20 cellular contexts compared by ENCODE assay signal in the genomic region with DNA sequence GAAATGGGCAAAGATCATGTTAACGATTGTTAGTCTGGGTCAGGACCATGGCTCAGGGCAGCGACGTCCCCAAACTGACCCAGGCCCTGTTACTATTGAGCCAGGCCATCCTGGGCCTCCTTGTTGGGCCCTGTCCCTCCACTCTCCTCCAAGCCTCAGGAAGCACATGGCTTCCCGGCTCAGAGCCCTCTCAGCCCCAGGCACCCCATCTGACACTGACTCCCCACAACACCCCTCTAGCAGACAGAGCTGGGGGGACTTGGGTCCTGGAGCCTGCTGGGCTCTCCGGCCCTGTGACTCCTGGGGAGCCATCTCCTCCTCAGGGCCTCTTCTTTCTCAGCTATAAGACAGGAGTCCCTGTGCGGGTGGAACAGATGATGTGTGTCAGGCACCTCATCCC.
A peak's percentile ranks its signal among the peaks of the same experiment; 100 is the strongest.
DNase-seq lines count a peak whose midpoint lies in the region; ATAC-seq and TF ChIP-seq lines count a peak whose summit lies in the region.
"Had no signal": no experiment of that assay in that cellular context is flagged by ENCODE, and none has a peak within 500 bp of the region (broad histone marks: within the 10 kb centered on the region; RNA-seq: fewer than 3 reads in every experiment).

No MANE protein-coding gene starts in this region.

- no peaks in the 10 kb centered on the region for H3K9me3 ChIP-seq in esophagus muscularis mucosa
- H3K9me3 ChIP-seq in osteoblast (ENCODE audit: low read depth, low read length) = peaks cover 2% of the 10 kb centered on the region
- H3K9me3 ChIP-seq in vagina = no peaks in the 10 kb centered on the region
- H3K9me3 ChIP-seq: Peyer's patch, SJSA1 had no signal

- no peak overlapping the region for H3K27ac Mint-ChIP-seq in activated CD8-positive, alpha-beta T cell treated with anti-CD3 and anti-CD28 coated beads, Interleukin-2, amount 10 ng/mL, durations not matched to agents 7 days and 5 days
- H3K27ac Mint-ChIP-seq in activated CD8-positive, alpha-beta T cell treated with anti-CD3 and anti-CD28 coated beads for 36 hours = no peak overlapping the region

- intact Hi-C loops in activated CD8-positive, alpha-beta T cell treated with anti-CD3 and anti-CD28 coated beads for 36 hours (cut with micrococcal nuclease) = no loop called here
- intact Hi-C loops in esophagus muscularis mucosa (cut with DNase I) (no loop called here), vagina (cut with DNase I) (no loop called here)

- 93% methylated on average over 5 of the region's 6 CpGs for WGBS in esophagus muscularis mucosa

- H3K27me3 Mint-ChIP-seq in activated CD8-positive, alpha-beta T cell treated with anti-CD3 and anti-CD28 coated beads, Interleukin-2, amount 10 ng/mL, durations not matched to agents 7 days and 5 days (ENCODE audit: low read depth) = peaks cover 37% of the 10 kb centered on the region
- peaks cover 11% of the 10 kb centered on the region for H3K27me3 Mint-ChIP-seq in activated CD8-positive, alpha-beta T cell treated with anti-CD3 and anti-CD28 coated beads for 36 hours

- no peaks in the 10 kb centered on the region for H3K27me3 ChIP-seq in esophagus muscularis mucosa
- H3K27me3 ChIP-seq in osteoblast (ENCODE audit: insufficient read depth, low read length) = no peaks in the 10 kb centered on the region
- no peaks in the 10 kb centered on the region for H3K27me3 ChIP-seq in vagina
- H3K27me3 ChIP-seq: Peyer's patch, SJSA1 had no signal

- TF ChIP-seq CTCF in activated CD8-positive, alpha-beta T cell treated with anti-CD3 and anti-CD28 coated beads for 36 hours (IDR thresholded peaks at IDR 0.05) = no peak
- TF ChIP-seq CTCF in esophagus muscularis mucosa (IDR thresholded peaks at IDR 0.05) (no peak), osteoblast (IDR thresholded peaks at IDR 0.05; ENCODE audit: extremely low read depth, low read depth, low read length) (no peak), vagina (IDR thresholded peaks at IDR 0.05) (no peak)

- CTCF ChIA-PET in activated CD8-positive, alpha-beta T cell treated with anti-CD3 and anti-CD28 coated beads, Interleukin-2, amount 10 ng/mL, durations not matched to agents 7 days and 5 days (lab: Charles Lee) = no interaction called here
- CTCF ChIA-PET in activated CD8-positive, alpha-beta T cell treated with anti-CD3 and anti-CD28 coated beads for 36 hours (lab: Charles Lee) = interaction anchor here (2.4 kb wide), 1 partner anchor 11 kb away, joined by 6 read pairs; no protein-coding TSS in a partner anchor

- H3K9me3 Mint-ChIP-seq in activated CD8-positive, alpha-beta T cell treated with anti-CD3 and anti-CD28 coated beads, Interleukin-2, amount 10 ng/mL, durations not matched to agents 7 days and 5 days (ENCODE audit: insufficient read depth) = no peaks in the 10 kb centered on the region
- H3K9me3 Mint-ChIP-seq in activated CD8-positive, alpha-beta T cell treated with anti-CD3 and anti-CD28 coated beads for 36 hours = peaks cover 4% of the 10 kb centered on the region

- H3K4me3 ChIP-seq in esophagus muscularis mucosa = no peak overlapping the region
- no peak overlapping the region for H3K4me3 ChIP-seq in osteoblast (ENCODE audit: insufficient read depth, low read length)
- no peak overlapping the region for H3K4me3 ChIP-seq in vagina
- H3K4me3 ChIP-seq: GM23248, Peyer's patch, SJSA1 had no signal

- no peaks in the 10 kb centered on the region for H4K20me1 ChIP-seq in osteoblast (ENCODE audit: insufficient read depth, low read length)

- H3K4me1 ChIP-seq in esophagus muscularis mucosa = peaks cover 25 to 28% (median 26%) of the 10 kb centered on the region in 4 donors
- peaks cover 23% of the 10 kb centered on the region for H3K4me1 ChIP-seq in osteoblast (ENCODE audit: insufficient read depth, low read length)
- peaks cover 42% of the 10 kb centered on the region for H3K4me1 ChIP-seq in vagina
- H3K4me1 ChIP-seq: Peyer's patch had no signal

- H3K4me3 Mint-ChIP-seq in activated CD8-positive, alpha-beta T cell treated with anti-CD3 and anti-CD28 coated beads, Interleukin-2, amount 10 ng/mL, durations not matched to agents 7 days and 5 days = no peak overlapping the region
- no peak overlapping the region for H3K4me3 Mint-ChIP-seq in activated CD8-positive, alpha-beta T cell treated with anti-CD3 and anti-CD28 coated beads for 36 hours
- H3K4me3 Mint-ChIP-seq: CD4-positive, CD25-positive, alpha-beta regulatory T cell had no signal

- no peak overlapping the region for H3K27ac ChIP-seq in esophagus muscularis mucosa (replicated peaks in 1 of 4)
- H3K27ac ChIP-seq in osteoblast (ENCODE audit: low read depth, low read length) = no peak overlapping the region
- no peak overlapping the region for H3K27ac ChIP-seq in vagina
- H3K27ac ChIP-seq: 22Rv1, GM23248, Peyer's patch, SJSA1 had no signal

- no peaks in the 10 kb centered on the region for H3K4me1 Mint-ChIP-seq in activated CD8-positive, alpha-beta T cell treated with anti-CD3 and anti-CD28 coated beads, Interleukin-2, amount 10 ng/mL, durations not matched to agents 7 days and 5 days (ENCODE audit: low read depth)
- no peaks in the 10 kb centered on the region for H3K4me1 Mint-ChIP-seq in activated CD8-positive, alpha-beta T cell treated with anti-CD3 and anti-CD28 coated beads for 36 hours (ENCODE audit: low read depth)

- no peaks in the 10 kb centered on the region for H3K79me2 ChIP-seq in osteoblast (ENCODE audit: insufficient read depth, low read length)

- TF ChIP-seq EP300 in esophagus muscularis mucosa (IDR thresholded peaks at IDR 0.05) = no peak

- POLR2A ChIA-PET in activated CD8-positive, alpha-beta T cell treated with anti-CD3 and anti-CD28 coated beads, Interleukin-2, amount 10 ng/mL, durations not matched to agents 7 days and 5 days (lab: Charles Lee) = no interaction called here
- POLR2A ChIA-PET in activated CD8-positive, alpha-beta T cell treated with anti-CD3 and anti-CD28 coated beads for 36 hours (lab: Charles Lee) = no interaction called here

- TF ChIP-seq POLR2A in esophagus muscularis mucosa (IDR thresholded peaks at IDR 0.05; ENCODE audit: low read depth) (no peak), vagina (IDR thresholded peaks at IDR 0.05) (no peak)

- no peaks in the 10 kb centered on the region for H3K36me3 ChIP-seq in esophagus muscularis mucosa
- no peaks in the 10 kb centered on the region for H3K36me3 ChIP-seq in osteoblast (ENCODE audit: insufficient read depth, low read length)
- H3K36me3 ChIP-seq in vagina = no peaks in the 10 kb centered on the region
- H3K36me3 ChIP-seq: Peyer's patch, SJSA1 had no signal

- H3K36me3 Mint-ChIP-seq in activated CD8-positive, alpha-beta T cell treated with anti-CD3 and anti-CD28 coated beads, Interleukin-2, amount 10 ng/mL, durations not matched to agents 7 days and 5 days (ENCODE audit: low read depth) = no peaks in the 10 kb centered on the region
- H3K36me3 Mint-ChIP-seq in activated CD8-positive, alpha-beta T cell treated with anti-CD3 and anti-CD28 coated beads for 36 hours (ENCODE audit: low read depth) = no peaks in the 10 kb centered on the region
- H3K36me3 Mint-ChIP-seq: CD4-positive, CD25-positive, alpha-beta regulatory T cell had no signal

- ATAC-seq in activated CD8-positive, alpha-beta T cell treated with anti-CD3 and anti-CD28 coated beads, Interleukin-2, amount 10 ng/mL, durations not matched to agents 7 days and 5 days = no peak
- ATAC-seq in activated CD8-positive, alpha-beta T cell treated with anti-CD3 and anti-CD28 coated beads for 36 hours = no peak

- H2AFZ ChIP-seq in osteoblast (ENCODE audit: low read length) = no peak overlapping the region
- H2AFZ ChIP-seq: GM23248 had no signal

- peak; percentile 12 for DNase-seq in activated CD8-positive, alpha-beta T cell treated with anti-CD3 and anti-CD28 coated beads, Interleukin-2, amount 10 ng/mL, durations not matched to agents 7 days and 5 days
- DNase-seq in activated CD8-positive, alpha-beta T cell treated with anti-CD3 and anti-CD28 coated beads for 36 hours = no peak
- DNase-seq in esophagus muscularis mucosa (ENCODE audit: extremely low spot score) = peak; percentile 45
- peak; percentile 48 for DNase-seq in osteoblast (ENCODE audit: insufficient read length, low spot score, missing footprints)
- DNase-seq in vagina (ENCODE audit: extremely low spot score in 2 of 2) = peak; percentile 80 to 81
- no peak for DNase-seq in DMS 273 (lab: John Stamatoyannopoulos, UW; ENCODE audit: unreplicated experiment)
- no peak for DNase-seq in cerebellum (ENCODE audit: low spot score)
- DNase-seq in NCI-H146 (lab: John Stamatoyannopoulos, UW) = no peak
- DNase-seq: CD4-positive, CD25-positive, alpha-beta regulatory T cell; DMS53; EL; GM23248; HCEC 1CT; MM.1S; NCI-H1105; NCI-H1694; NCI-H2081 treated with DMSO at 0.1 percent for 48 hours; Peyer's patch had no signal

- no peak overlapping the region for H3K4me2 ChIP-seq in osteoblast (ENCODE audit: insufficient read depth, low read length)

Comparison
In these comparisons a context has a peak if more than half of its experiments do, and no peak if none do; other contexts are left out.
1. DNase-seq: peak in activated CD8-positive, alpha-beta T cell treated with anti-CD3 and anti-CD28 coated beads, Interleukin-2, amount 10 ng/mL, durations not matched to agents 7 days and 5 days (single experiment), esophagus muscularis mucosa (single experiment), osteoblast (single experiment) and vagina (2 of 2); none in activated CD8-positive, alpha-beta T cell treated with anti-CD3 and anti-CD28 coated beads for 36 hours (single experiment), DMS 273 (single experiment), cerebellum (single experiment) and NCI-H146 (single experiment).